Comparison of ENCODE assay signal across 8 cellular contexts in the genomic region with DNA sequence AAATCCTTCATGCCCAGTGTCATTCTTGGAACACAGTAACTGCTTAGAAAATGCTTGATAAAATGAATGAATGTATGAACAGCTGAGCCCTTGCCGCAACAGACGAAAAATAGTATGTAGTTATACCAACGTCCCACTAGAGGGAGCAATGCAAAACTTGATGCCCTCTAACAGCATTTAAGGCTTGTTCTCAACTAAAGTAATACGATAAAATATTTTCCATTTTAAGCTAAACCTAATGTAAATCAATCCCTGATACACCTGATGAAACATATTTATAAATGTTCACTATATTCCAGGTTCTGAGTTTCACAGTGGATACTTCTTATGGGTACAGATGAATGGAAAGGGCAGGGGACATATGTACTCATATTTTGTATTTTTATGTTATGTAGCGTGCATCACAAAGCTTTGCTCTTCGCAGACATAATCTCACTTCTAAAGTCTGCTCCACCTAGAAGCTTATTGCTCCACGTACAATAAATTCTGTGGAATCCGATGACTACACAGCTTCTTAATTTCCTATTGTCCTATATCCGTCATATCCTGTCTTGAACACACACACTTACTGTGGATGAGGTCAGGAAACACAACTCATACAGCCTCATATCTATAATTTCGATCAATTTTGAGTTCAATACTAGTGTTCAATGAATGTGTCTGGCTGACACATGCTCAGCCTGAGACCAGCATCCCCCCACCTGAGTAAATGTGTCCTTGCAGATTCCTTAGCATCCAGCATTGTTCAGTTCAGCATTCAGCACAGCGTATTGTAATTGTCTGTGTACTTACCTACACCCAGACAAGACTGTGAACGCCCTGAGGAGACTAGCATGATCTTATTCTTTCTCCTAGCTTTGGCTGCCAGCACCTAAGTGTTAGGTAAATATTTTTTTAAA. TPM values are rescaled to one million over a fixed set of nuclear protein-coding genes. Genes with fewer than 3 reads are reported as not detected.
DNase-seq lines count a peak whose midpoint lies in the region; ATAC-seq and TF ChIP-seq lines count a peak whose summit lies in the region.

No MANE protein-coding gene starts in this region.

- CTCF ChIA-PET in CD8-positive, alpha-beta T cell (lab: Charles Lee): interaction anchor here (0.6 to 4.2 kb wide), 30 partner anchors 9 to 247 kb away, joined by 3 to 35 read pairs (median 5); a partner anchor contains a TSS
- CTCF ChIA-PET in SK-N-SH (lab: Yijun Ruan, JAX): interaction anchor here (0.5 to 4.1 kb wide), 50 partner anchors 9 to 724 kb away, joined by 3 to 78 read pairs (median 4); a partner anchor contains a TSS

- no peak overlapping the region for H3K4me3 Mint-ChIP-seq in CD8-positive, alpha-beta T cell
- H3K4me3 Mint-ChIP-seq in neural progenitor cell: no peak overlapping the region

- H3K4me1 ChIP-seq in CD8-positive, alpha-beta T cell (ENCODE audit: insufficient read depth, low read length): no peaks in the 10 kb centered on the region
- H3K4me1 ChIP-seq in SK-N-SH (ENCODE audit: control insufficient read depth in 1 of 2, insufficient read depth in 2 of 2, low read depth in 1 of 2, low read length in 1 of 2): peaks cover 3 to 9% of the 10 kb centered on the region in 2 experiments; a peak in 2 of 4 replicates
- no peaks in the 10 kb centered on the region for H3K4me1 ChIP-seq in neural progenitor cell

- H3K9me3 ChIP-seq in CD8-positive, alpha-beta T cell (ENCODE audit: low read length): no peaks in the 10 kb centered on the region
- H3K9me3 ChIP-seq in SK-N-SH: no peaks in the 10 kb centered on the region
- H3K9me3 ChIP-seq in neural progenitor cell (ENCODE audit: low read depth): no peaks in the 10 kb centered on the region

- H3K79me2 ChIP-seq in SK-N-SH (ENCODE audit: insufficient read depth): peaks cover 5% of the 10 kb centered on the region; the same call in 1 of the 2 replicates
- peaks cover 2% of the 10 kb centered on the region for H3K79me2 ChIP-seq in neural progenitor cell (ENCODE audit: low read depth)

- no peak overlapping the region for H3K27ac ChIP-seq in CD8-positive, alpha-beta T cell (ENCODE audit: low read depth, low read length)
- H3K27ac ChIP-seq in SK-N-SH (ENCODE audit: low read depth in 2 of 2, low read length in 1 of 2): peak overlapping the region; percentile 77 to 96
- no peak overlapping the region for H3K27ac ChIP-seq in neural progenitor cell

- H3F3A ChIP-seq in SK-N-SH (replicated peaks; ENCODE audit: insufficient read depth): peaks cover 40% of the 10 kb centered on the region
- H3F3A ChIP-seq in neural progenitor cell (ENCODE audit: low read depth): peaks cover 4% of the 10 kb centered on the region

- peak overlapping the region; percentile 78 for H3K9ac ChIP-seq in SK-N-SH
- no peak overlapping the region for H3K9ac ChIP-seq in neural progenitor cell

- H3K9me2 ChIP-seq in SK-N-SH: no peaks in the 10 kb centered on the region

- H3K27me3 Mint-ChIP-seq in CD8-positive, alpha-beta T cell (ENCODE audit: low read depth): peaks cover 18% of the 10 kb centered on the region
- peaks cover 8% of the 10 kb centered on the region for H3K27me3 Mint-ChIP-seq in neural progenitor cell (ENCODE audit: insufficient read depth, low read depth)

- peak; percentile 55 for TF ChIP-seq RAD21 in SK-N-SH (IDR thresholded peaks at IDR 0.05; ENCODE audit: low read length)

- intact Hi-C loops in CD8-positive, alpha-beta T cell (cut with DNase I, micrococcal nuclease): loop anchor here (1.0 to 10.0 kb wide), 2 partner anchors 17 to 1751 kb away; a partner anchor contains a TSS
- intact Hi-C loops in lower leg skin (cut with DNase I; ENCODE audit: low total_unique reads): loop anchor here (2.0 kb wide), 1 partner anchor 39 kb away; a partner anchor contains a TSS

- peaks cover 4% of the 10 kb centered on the region for H3K36me3 Mint-ChIP-seq in CD8-positive, alpha-beta T cell
- H3K36me3 Mint-ChIP-seq in neural progenitor cell: no peaks in the 10 kb centered on the region

- no peaks in the 10 kb centered on the region for H3K36me3 ChIP-seq in CD8-positive, alpha-beta T cell (ENCODE audit: insufficient read depth, low read length)
- H3K36me3 ChIP-seq in SK-N-SH (replicated peaks in 1 of 2; ENCODE audit: control insufficient read depth in 1 of 2, insufficient read depth in 2 of 2, low read length in 1 of 2) (no peaks in the 10 kb centered on the region), neural progenitor cell (no peaks in the 10 kb centered on the region)

- H3K4me3 ChIP-seq in CD8-positive, alpha-beta T cell (ENCODE audit: low read depth, low read length): no peak overlapping the region
- 0 out of 4 replicates have a peak overlapping the region, but pooled peaks of 1 of the 2 experiments have one; percentile 2 for H3K4me3 ChIP-seq in SK-N-SH (ENCODE audit: low read depth in 2 of 2, low read length in 1 of 2)
- H3K4me3 ChIP-seq in neural progenitor cell: no peak overlapping the region
- H3K4me3 ChIP-seq in lower leg skin (ENCODE audit: low read depth, poor library complexity, severe bottlenecking): no peak overlapping the region

- TF ChIP-seq POLR2A in erythroblast (IDR thresholded peaks at IDR 0.05; ENCODE audit: low read length): no peak
- TF ChIP-seq POLR2A in lower leg skin (IDR thresholded peaks at IDR 0.05): no peak

- no peaks in the 10 kb centered on the region for H3K9me3 Mint-ChIP-seq in CD8-positive, alpha-beta T cell
- no peaks in the 10 kb centered on the region for H3K9me3 Mint-ChIP-seq in neural progenitor cell

- H2AFZ ChIP-seq in SK-N-SH (ENCODE audit: low read depth) (peak overlapping the region; percentile 29), neural progenitor cell (replicated peaks) (peak overlapping the region; percentile 59)

- DNase-seq in CD8-positive, alpha-beta T cell: peak in 1 of 7 experiments; percentile 11
- peak; percentile 64 for DNase-seq in M059J (ENCODE audit: low read depth)
- DNase-seq in SK-N-SH: peak; percentile 47
- DNase-seq in erythroblast (lab: John Stamatoyannopoulos, UW): peak; percentile 67 to 79
- peak; percentile 52 for DNase-seq in neural progenitor cell (ENCODE audit: low spot score)
- no peak for DNase-seq in lower leg skin (ENCODE audit: low spot score in 2 of 2)
- no peak for DNase-seq in stimulated activated CD4-positive, alpha-beta T cell treated with anti-CD3 and anti-CD28 coated beads, Interleukin-4, amount 100 ng/mL, for 4 hours

- no peak overlapping the region for H3K27ac Mint-ChIP-seq in CD8-positive, alpha-beta T cell
- no peak overlapping the region for H3K27ac Mint-ChIP-seq in neural progenitor cell

- POLR2A ChIA-PET in CD8-positive, alpha-beta T cell (lab: Charles Lee): interaction anchor here (0.9 to 1.6 kb wide), 5 partner anchors 10 to 1810 kb away, joined by 3 to 8 read pairs (median 3); a partner anchor contains a TSS
- POLR2A ChIA-PET in SK-N-SH (lab: Yijun Ruan, JAX): interaction anchor here (0.9 kb wide), 1 partner anchor 39 kb away, joined by 4 read pairs; a partner anchor contains a TSS

- H3K4me2 ChIP-seq in SK-N-SH (peak overlapping the region; percentile 36), neural progenitor cell (no peak overlapping the region)

- H3K27me3 ChIP-seq in CD8-positive, alpha-beta T cell (ENCODE audit: insufficient read depth, low read length): no peaks in the 10 kb centered on the region
- H3K27me3 ChIP-seq in SK-N-SH (ENCODE audit: insufficient read depth) (no peaks in the 10 kb centered on the region), neural progenitor cell (peaks cover 44% of the 10 kb centered on the region)

- no peaks in the 10 kb centered on the region for H4K20me1 ChIP-seq in SK-N-SH (ENCODE audit: insufficient read depth)
- no peaks in the 10 kb centered on the region for H4K20me1 ChIP-seq in neural progenitor cell (ENCODE audit: low read depth)

- TF ChIP-seq CTCF in CD8-positive, alpha-beta T cell (IDR thresholded peaks at IDR 0.05): peak; percentile 81
- TF ChIP-seq CTCF in SK-N-SH (IDR thresholded peaks at IDR 0.05): peak; percentile 89
- peak; percentile 83 for TF ChIP-seq CTCF in neural progenitor cell (IDR thresholded peaks at IDR 0.05)
- TF ChIP-seq CTCF in lower leg skin (IDR thresholded peaks at IDR 0.05): no peak

- peaks cover 19% of the 10 kb centered on the region for H3K4me1 Mint-ChIP-seq in CD8-positive, alpha-beta T cell (ENCODE audit: low read depth)
- H3K4me1 Mint-ChIP-seq in neural progenitor cell: peaks cover 10% of the 10 kb centered on the region

- peak; percentile 37 for ATAC-seq in CD8-positive, alpha-beta T cell
- ATAC-seq in GM18907 (IDR thresholded peaks at IDR 0.05; ENCODE audit: unreplicated experiment): peak; percentile 42

- peak in 1 of 2 experiments; percentile 47; a peak in 2 of 4 replicates for TF ChIP-seq EP300 in SK-N-SH (IDR thresholded peaks at IDR 0.05; ENCODE audit: borderline replicate concordance in 1 of 2, low read depth in 1 of 2, low read length in 1 of 2)

- 22% methylated on average over 12 of the region's 12 CpGs for WGBS in SK-N-SH (ENCODE audit: low lambda C conversion rate)
- WGBS in lower leg skin, 2 donors: 19 to 22% methylated on average over 12 of the region's 12 CpGs

TF ChIP-seq in SK-N-SH, 30 proteins besides CTCF, POLR2A, EP300 and RAD21 (continues in another document):
- TF ChIP-seq POLR2AphosphoS5 (IDR thresholded peaks at IDR 0.05; ENCODE audit: low read depth, low read length) (no peak), EZH2phosphoT487 (IDR thresholded peaks at IDR 0.05; ENCODE audit: borderline replicate concordance, low read depth) (no peak)

RNA-seq across cellular contexts. Expression of a gene that starts 4.4 kb away (rescaled TPM):
- 1 to 10 TPM; 7.5 to 7.9 TPM for total RNA-seq in CD8-positive, alpha-beta T cell
- total RNA-seq in M059J (2014; rRNA removed; shearing (Covaris generic)): 5.9 and 7.8 TPM in 2 replicates
- 6.3 and 9.3 TPM in 2 replicates for polyA plus RNA-seq in SK-N-SH (2012; rRNA removed)
- polyA plus RNA-seq in SK-N-SH (2012; cell fraction: cytosol; rRNA removed): 6.3 and 7.1 TPM in 2 replicates
- 8.9 and 16.0 TPM in 2 replicates for polyA plus RNA-seq in SK-N-SH (2012; cell fraction: nucleus; rRNA removed)
- total RNA-seq in neural progenitor cell (ENCODE audit: low replicate concordance) (5.9 and 6.4 TPM in 2 replicates), lower leg skin (10 to 100 TPM in 3 of 4 donors, 1 to 10 TPM in 1; 9.9 to 12.9 (median 11.1) TPM)

RNA-seq across cellular contexts. Expression of a gene that starts 17.4 kb away (rescaled TPM):
- total RNA-seq in CD8-positive, alpha-beta T cell: 1 to 10 TPM; 2.5 to 3.4 TPM
- total RNA-seq in M059J (2014; rRNA removed; shearing (Covaris generic)): 0.39 and 0.47 TPM in 2 replicates
- polyA plus RNA-seq in SK-N-SH (2012; rRNA removed): 0.94 and 1.6 TPM in 2 replicates
- 0.77 and 1.0 TPM in 2 replicates for polyA plus RNA-seq in SK-N-SH (2012; cell fraction: cytosol; rRNA removed)
- 1.6 and 3.0 TPM in 2 replicates for polyA plus RNA-seq in SK-N-SH (2012; cell fraction: nucleus; rRNA removed)
- total RNA-seq in neural progenitor cell (ENCODE audit: low replicate concordance) (0.34 and 3.3 TPM in 2 replicates), lower leg skin (100 to 1,000 TPM; 166 to 198 (median 176) TPM)

RNA-seq across cellular contexts. Expression of a gene that starts 39.0 kb away (rescaled TPM):
- under 1 TPM; 0.71 to 0.75 TPM for total RNA-seq in CD8-positive, alpha-beta T cell
- total RNA-seq in M059J (2014; rRNA removed; shearing (Covaris generic)): 4.0 and 5.7 TPM in 2 replicates
- polyA plus RNA-seq in SK-N-SH (2012; rRNA removed): 1.5 and 2.1 TPM in 2 replicates
- 1.7 and 1.9 TPM in 2 replicates for polyA plus RNA-seq in SK-N-SH (2012; cell fraction: cytosol; rRNA removed)
- polyA plus RNA-seq in SK-N-SH (2012; cell fraction: nucleus; rRNA removed): 1.4 and 2.2 TPM in 2 replicates
- total RNA-seq in neural progenitor cell (ENCODE audit: low replicate concordance) (6.9 and 7.7 TPM in 2 replicates), lower leg skin (1 to 10 TPM; 2.3 to 3.7 (median 2.8) TPM)

Comparison
In these comparisons a context has a peak if more than half of its experiments do, and no peak if none do; other contexts are left out.
1. DNase-seq: peak in M059J (single experiment), SK-N-SH (single experiment), erythroblast (2 of 2) and neural progenitor cell (single experiment); none in lower leg skin (0 of 2) and stimulated activated CD4-positive, alpha-beta T cell treated with anti-CD3 and anti-CD28 coated beads, Interleukin-4, amount 100 ng/mL, for 4 hours (0 of 2).
2. H3K27ac ChIP-seq: peak in SK-N-SH (2 of 2); none in CD8-positive, alpha-beta T cell (single experiment) and neural progenitor cell (single experiment).
3. CTCF ChIP-seq: peak in CD8-positive, alpha-beta T cell (single experiment), SK-N-SH (single experiment) and neural progenitor cell (single experiment); none in lower leg skin (0 of 3).
4. RNA of a gene that starts 17.4 kb away (total RNA-seq): 166 to 198 TPM in lower leg skin; 2.5 to 3.4 TPM in CD8-positive, alpha-beta T cell, 0.34 to 3.3 TPM in neural progenitor cell and 0.39 to 0.47 TPM in M059J; every median in the first group is over 10 times any median in the second.